ENCODE assay signal across 1 cellular context in the genomic region with DNA sequence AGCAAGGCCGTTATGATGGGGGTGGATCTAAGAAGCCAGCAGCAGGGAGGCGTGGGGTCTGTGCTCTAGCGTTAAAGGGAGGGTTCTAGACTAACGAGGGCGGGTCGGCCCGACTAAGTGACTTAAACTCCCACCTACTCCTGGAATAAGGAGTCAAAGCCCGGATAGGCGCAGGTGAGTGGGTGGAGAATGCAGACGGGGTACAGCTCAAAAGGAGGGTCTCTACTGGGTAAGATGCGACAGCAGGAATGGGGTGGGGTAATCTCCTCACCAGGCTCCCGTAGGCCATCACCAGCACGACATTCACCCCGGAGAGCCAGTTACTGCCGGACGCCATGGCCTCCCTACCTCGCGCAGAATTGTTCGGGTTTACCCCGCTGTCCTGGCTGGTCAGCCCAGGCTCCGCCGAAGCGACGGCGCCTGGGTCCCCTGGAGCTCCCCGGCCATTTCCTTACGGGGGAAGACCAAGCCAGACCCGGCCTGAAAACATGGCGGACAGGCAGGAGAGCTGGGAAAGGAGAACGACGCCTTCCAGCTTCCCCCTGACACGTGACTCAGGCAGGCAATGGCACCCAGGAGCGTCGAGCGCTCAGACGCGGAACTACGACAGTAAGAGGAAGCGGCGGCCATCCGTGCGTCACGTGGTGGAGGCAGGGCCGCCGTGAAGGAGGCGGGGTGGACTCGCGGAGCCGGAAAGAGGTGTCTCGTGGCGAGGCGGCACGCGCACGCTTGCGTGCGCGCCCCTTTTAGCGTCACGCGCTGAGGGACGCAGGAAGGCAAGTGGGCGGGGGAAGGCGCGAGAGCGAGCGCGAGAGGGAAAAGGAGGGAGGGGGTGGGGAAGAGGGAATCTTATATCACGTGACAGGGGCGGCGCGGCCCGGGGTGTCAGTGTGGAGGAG.
TF ChIP-seq lines count a peak whose summit lies in the region.

A gene with protein sequence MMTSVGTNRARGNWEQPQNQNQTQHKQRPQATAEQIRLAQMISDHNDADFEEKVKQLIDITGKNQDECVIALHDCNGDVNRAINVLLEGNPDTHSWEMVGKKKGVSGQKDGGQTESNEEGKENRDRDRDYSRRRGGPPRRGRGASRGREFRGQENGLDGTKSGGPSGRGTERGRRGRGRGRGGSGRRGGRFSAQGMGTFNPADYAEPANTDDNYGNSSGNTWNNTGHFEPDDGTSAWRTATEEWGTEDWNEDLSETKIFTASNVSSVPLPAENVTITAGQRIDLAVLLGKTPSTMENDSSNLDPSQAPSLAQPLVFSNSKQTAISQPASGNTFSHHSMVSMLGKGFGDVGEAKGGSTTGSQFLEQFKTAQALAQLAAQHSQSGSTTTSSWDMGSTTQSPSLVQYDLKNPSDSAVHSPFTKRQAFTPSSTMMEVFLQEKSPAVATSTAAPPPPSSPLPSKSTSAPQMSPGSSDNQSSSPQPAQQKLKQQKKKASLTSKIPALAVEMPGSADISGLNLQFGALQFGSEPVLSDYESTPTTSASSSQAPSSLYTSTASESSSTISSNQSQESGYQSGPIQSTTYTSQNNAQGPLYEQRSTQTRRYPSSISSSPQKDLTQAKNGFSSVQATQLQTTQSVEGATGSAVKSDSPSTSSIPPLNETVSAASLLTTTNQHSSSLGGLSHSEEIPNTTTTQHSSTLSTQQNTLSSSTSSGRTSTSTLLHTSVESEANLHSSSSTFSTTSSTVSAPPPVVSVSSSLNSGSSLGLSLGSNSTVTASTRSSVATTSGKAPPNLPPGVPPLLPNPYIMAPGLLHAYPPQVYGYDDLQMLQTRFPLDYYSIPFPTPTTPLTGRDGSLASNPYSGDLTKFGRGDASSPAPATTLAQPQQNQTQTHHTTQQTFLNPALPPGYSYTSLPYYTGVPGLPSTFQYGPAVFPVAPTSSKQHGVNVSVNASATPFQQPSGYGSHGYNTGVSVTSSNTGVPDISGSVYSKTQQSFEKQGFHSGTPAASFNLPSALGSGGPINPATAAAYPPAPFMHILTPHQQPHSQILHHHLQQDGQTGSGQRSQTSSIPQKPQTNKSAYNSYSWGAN (plus strand): TSS at position 885 of the 899 bp plus-strand sequence. CDS start 4,169 bp downstream, outside the sequence.

TF ChIP-seq in HepG2, 621 proteins besides CTCF, POLR2A, EP300 and RAD21 (continued from another document and continues in another):
- TF ChIP-seq ZNF567 (CRISPR knock-in tag; IDR thresholded peaks at IDR 0.05; ENCODE audit: borderline replicate concordance): no peak; the same call in 1 of the 2 replicates
- TF ChIP-seq STAG1 (CRISPR knock-in tag; IDR thresholded peaks at IDR 0.05): no peak
- peak; percentile 86 for TF ChIP-seq SRSF1 (optimal IDR thresholded peaks at IDR 0.05; ENCODE audit: low read depth, low read length)
- TF ChIP-seq MXD4 (CRISPR knock-in tag; IDR thresholded peaks at IDR 0.05): peak; percentile 96
- peak; percentile 97 for TF ChIP-seq ZIK1 (CRISPR knock-in tag; IDR thresholded peaks at IDR 0.05; ENCODE audit: borderline replicate concordance, low read depth)
- TF ChIP-seq, protein P1, sequence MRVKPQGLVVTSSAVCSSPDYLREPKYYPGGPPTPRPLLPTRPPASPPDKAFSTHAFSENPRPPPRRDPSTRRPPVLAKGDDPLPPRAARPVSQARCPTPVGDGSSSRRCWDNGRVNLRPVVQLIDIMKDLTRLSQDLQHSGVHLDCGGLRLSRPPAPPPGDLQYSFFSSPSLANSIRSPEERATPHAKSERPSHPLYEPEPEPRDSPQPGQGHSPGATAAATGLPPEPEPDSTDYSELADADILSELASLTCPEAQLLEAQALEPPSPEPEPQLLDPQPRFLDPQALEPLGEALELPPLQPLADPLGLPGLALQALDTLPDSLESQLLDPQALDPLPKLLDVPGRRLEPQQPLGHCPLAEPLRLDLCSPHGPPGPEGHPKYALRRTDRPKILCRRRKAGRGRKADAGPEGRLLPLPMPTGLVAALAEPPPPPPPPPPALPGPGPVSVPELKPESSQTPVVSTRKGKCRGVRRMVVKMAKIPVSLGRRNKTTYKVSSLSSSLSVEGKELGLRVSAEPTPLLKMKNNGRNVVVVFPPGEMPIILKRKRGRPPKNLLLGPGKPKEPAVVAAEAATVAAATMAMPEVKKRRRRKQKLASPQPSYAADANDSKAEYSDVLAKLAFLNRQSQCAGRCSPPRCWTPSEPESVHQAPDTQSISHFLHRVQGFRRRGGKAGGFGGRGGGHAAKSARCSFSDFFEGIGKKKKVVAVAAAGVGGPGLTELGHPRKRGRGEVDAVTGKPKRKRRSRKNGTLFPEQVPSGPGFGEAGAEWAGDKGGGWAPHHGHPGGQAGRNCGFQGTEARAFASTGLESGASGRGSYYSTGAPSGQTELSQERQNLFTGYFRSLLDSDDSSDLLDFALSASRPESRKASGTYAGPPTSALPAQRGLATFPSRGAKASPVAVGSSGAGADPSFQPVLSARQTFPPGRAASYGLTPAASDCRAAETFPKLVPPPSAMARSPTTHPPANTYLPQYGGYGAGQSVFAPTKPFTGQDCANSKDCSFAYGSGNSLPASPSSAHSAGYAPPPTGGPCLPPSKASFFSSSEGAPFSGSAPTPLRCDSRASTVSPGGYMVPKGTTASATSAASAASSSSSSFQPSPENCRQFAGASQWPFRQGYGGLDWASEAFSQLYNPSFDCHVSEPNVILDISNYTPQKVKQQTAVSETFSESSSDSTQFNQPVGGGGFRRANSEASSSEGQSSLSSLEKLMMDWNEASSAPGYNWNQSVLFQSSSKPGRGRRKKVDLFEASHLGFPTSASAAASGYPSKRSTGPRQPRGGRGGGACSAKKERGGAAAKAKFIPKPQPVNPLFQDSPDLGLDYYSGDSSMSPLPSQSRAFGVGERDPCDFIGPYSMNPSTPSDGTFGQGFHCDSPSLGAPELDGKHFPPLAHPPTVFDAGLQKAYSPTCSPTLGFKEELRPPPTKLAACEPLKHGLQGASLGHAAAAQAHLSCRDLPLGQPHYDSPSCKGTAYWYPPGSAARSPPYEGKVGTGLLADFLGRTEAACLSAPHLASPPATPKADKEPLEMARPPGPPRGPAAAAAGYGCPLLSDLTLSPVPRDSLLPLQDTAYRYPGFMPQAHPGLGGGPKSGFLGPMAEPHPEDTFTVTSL (CRISPR knock-in tag; IDR thresholded peaks at IDR 0.05; ENCODE audit: borderline replicate concordance): peak; percentile 49; the same call in 1 of the 2 replicates
- TF ChIP-seq ZMAT3 (CRISPR knock-in tag; conservative IDR thresholded peaks at IDR 0.05): peak; percentile 93
- TF ChIP-seq TCF7L2 (IDR thresholded peaks at IDR 0.05; ENCODE audit: low read depth, low read length): no peak
- peak; percentile 98 for TF ChIP-seq ELF1 (CRISPR knock-in tag; IDR thresholded peaks at IDR 0.05)
- peak; percentile 41; the same call in 1 of the 2 replicates for TF ChIP-seq REL (CRISPR knock-in tag; conservative IDR thresholded peaks at IDR 0.05)
- TF ChIP-seq ZNF569 (CRISPR knock-in tag; IDR thresholded peaks at IDR 0.05; ENCODE audit: borderline replicate concordance): peak; percentile 95; the same call in 1 of the 2 replicates
- TF ChIP-seq, protein P2, sequence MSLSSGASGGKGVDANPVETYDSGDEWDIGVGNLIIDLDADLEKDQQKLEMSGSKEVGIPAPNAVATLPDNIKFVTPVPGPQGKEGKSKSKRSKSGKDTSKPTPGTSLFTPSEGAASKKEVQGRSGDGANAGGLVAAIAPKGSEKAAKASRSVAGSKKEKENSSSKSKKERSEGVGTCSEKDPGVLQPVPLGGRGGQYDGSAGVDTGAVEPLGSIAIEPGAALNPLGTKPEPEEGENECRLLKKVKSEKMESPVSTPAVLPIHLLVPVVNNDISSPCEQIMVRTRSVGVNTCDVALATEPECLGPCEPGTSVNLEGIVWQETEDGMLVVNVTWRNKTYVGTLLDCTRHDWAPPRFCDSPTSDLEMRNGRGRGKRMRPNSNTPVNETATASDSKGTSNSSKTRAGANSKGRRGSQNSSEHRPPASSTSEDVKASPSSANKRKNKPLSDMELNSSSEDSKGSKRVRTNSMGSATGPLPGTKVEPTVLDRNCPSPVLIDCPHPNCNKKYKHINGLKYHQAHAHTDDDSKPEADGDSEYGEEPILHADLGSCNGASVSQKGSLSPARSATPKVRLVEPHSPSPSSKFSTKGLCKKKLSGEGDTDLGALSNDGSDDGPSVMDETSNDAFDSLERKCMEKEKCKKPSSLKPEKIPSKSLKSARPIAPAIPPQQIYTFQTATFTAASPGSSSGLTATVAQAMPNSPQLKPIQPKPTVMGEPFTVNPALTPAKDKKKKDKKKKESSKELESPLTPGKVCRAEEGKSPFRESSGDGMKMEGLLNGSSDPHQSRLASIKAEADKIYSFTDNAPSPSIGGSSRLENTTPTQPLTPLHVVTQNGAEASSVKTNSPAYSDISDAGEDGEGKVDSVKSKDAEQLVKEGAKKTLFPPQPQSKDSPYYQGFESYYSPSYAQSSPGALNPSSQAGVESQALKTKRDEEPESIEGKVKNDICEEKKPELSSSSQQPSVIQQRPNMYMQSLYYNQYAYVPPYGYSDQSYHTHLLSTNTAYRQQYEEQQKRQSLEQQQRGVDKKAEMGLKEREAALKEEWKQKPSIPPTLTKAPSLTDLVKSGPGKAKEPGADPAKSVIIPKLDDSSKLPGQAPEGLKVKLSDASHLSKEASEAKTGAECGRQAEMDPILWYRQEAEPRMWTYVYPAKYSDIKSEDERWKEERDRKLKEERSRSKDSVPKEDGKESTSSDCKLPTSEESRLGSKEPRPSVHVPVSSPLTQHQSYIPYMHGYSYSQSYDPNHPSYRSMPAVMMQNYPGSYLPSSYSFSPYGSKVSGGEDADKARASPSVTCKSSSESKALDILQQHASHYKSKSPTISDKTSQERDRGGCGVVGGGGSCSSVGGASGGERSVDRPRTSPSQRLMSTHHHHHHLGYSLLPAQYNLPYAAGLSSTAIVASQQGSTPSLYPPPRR (CRISPR knock-in tag; IDR thresholded peaks at IDR 0.05; ENCODE audit: borderline replicate concordance): peak; percentile 56; the same call in 1 of the 2 replicates
- TF ChIP-seq, protein P3, sequence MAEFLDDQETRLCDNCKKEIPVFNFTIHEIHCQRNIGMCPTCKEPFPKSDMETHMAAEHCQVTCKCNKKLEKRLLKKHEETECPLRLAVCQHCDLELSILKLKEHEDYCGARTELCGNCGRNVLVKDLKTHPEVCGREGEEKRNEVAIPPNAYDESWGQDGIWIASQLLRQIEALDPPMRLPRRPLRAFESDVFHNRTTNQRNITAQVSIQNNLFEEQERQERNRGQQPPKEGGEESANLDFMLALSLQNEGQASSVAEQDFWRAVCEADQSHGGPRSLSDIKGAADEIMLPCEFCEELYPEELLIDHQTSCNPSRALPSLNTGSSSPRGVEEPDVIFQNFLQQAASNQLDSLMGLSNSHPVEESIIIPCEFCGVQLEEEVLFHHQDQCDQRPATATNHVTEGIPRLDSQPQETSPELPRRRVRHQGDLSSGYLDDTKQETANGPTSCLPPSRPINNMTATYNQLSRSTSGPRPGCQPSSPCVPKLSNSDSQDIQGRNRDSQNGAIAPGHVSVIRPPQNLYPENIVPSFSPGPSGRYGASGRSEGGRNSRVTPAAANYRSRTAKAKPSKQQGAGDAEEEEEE (CRISPR knock-in tag; IDR thresholded peaks at IDR 0.05; ENCODE audit: borderline replicate concordance): no peak
- TF ChIP-seq, protein P4, sequence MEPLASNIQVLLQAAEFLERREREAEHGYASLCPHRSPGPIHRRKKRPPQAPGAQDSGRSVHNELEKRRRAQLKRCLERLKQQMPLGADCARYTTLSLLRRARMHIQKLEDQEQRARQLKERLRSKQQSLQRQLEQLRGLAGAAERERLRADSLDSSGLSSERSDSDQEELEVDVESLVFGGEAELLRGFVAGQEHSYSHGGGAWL (CRISPR knock-in tag; IDR thresholded peaks at IDR 0.05): peak; percentile 94
- peak; percentile 89 for TF ChIP-seq ZSCAN9 (CRISPR knock-in tag; IDR thresholded peaks at IDR 0.05; ENCODE audit: borderline replicate concordance)
- TF ChIP-seq STAT5B (CRISPR knock-in tag; IDR thresholded peaks at IDR 0.05): 0 out of 2 replicates have a peak, but pooled peaks have one; percentile 44
- peak; percentile 78; the same call in 1 of the 2 replicates for TF ChIP-seq TOPORS (CRISPR knock-in tag; IDR thresholded peaks at IDR 0.05)
- TF ChIP-seq ZNF644 (CRISPR knock-in tag; IDR thresholded peaks at IDR 0.05; ENCODE audit: low read depth): peak; percentile 74
- TF ChIP-seq HOXA7 (CRISPR knock-in tag; IDR thresholded peaks at IDR 0.05): no peak
- TF ChIP-seq RAD51 (IDR thresholded peaks at IDR 0.05; ENCODE audit: borderline replicate concordance): peak; percentile 98
- peak; percentile 92 for TF ChIP-seq ZBTB38 (CRISPR knock-in tag; IDR thresholded peaks at IDR 0.05)
- TF ChIP-seq NR2F6 (IDR thresholded peaks at IDR 0.05): no peak; the same call in 1 of the 2 replicates
- TF ChIP-seq NR2F6 (CRISPR knock-in tag; IDR thresholded peaks at IDR 0.05): peak; percentile 51; the same call in 1 of the 2 replicates
- TF ChIP-seq, protein P5, sequence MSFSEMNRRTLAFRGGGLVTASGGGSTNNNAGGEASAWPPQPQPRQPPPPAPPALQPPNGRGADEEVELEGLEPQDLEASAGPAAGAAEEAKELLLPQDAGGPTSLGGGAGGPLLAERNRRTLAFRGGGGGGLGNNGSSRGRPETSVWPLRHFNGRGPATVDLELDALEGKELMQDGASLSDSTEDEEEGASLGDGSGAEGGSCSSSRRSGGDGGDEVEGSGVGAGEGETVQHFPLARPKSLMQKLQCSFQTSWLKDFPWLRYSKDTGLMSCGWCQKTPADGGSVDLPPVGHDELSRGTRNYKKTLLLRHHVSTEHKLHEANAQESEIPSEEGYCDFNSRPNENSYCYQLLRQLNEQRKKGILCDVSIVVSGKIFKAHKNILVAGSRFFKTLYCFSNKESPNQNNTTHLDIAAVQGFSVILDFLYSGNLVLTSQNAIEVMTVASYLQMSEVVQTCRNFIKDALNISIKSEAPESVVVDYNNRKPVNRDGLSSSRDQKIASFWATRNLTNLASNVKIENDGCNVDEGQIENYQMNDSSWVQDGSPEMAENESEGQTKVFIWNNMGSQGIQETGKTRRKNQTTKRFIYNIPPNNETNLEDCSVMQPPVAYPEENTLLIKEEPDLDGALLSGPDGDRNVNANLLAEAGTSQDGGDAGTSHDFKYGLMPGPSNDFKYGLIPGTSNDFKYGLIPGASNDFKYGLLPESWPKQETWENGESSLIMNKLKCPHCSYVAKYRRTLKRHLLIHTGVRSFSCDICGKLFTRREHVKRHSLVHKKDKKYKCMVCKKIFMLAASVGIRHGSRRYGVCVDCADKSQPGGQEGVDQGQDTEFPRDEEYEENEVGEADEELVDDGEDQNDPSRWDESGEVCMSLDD (CRISPR knock-in tag; IDR thresholded peaks at IDR 0.05; ENCODE audit: borderline replicate concordance): 0 out of 2 replicates have a peak, but pooled peaks have one; percentile 50
- TF ChIP-seq, protein P6, sequence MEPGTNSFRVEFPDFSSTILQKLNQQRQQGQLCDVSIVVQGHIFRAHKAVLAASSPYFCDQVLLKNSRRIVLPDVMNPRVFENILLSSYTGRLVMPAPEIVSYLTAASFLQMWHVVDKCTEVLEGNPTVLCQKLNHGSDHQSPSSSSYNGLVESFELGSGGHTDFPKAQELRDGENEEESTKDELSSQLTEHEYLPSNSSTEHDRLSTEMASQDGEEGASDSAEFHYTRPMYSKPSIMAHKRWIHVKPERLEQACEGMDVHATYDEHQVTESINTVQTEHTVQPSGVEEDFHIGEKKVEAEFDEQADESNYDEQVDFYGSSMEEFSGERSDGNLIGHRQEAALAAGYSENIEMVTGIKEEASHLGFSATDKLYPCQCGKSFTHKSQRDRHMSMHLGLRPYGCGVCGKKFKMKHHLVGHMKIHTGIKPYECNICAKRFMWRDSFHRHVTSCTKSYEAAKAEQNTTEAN (CRISPR knock-in tag; conservative IDR thresholded peaks at IDR 0.05): peak; percentile 87
- TF ChIP-seq, protein P7, sequence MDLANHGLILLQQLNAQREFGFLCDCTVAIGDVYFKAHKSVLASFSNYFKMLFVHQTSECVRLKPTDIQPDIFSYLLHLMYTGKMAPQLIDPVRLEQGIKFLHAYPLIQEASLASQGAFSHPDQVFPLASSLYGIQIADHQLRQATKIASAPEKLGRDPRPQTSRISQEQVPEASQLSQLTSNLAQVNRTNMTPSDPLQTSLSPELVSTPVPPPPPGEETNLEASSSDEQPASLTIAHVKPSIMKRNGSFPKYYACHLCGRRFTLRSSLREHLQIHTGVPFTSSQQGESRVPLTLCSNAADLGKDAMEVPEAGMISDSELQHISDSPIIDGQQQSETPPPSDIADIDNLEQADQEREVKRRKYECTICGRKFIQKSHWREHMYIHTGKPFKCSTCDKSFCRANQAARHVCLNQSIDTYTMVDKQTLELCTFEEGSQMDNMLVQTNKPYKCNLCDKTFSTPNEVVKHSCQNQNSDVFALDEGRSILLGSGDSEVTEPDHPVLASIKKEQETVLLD (CRISPR knock-in tag; IDR thresholded peaks at IDR 0.05; ENCODE audit: low read depth): peak; percentile 92
